In the genomic region with DNA sequence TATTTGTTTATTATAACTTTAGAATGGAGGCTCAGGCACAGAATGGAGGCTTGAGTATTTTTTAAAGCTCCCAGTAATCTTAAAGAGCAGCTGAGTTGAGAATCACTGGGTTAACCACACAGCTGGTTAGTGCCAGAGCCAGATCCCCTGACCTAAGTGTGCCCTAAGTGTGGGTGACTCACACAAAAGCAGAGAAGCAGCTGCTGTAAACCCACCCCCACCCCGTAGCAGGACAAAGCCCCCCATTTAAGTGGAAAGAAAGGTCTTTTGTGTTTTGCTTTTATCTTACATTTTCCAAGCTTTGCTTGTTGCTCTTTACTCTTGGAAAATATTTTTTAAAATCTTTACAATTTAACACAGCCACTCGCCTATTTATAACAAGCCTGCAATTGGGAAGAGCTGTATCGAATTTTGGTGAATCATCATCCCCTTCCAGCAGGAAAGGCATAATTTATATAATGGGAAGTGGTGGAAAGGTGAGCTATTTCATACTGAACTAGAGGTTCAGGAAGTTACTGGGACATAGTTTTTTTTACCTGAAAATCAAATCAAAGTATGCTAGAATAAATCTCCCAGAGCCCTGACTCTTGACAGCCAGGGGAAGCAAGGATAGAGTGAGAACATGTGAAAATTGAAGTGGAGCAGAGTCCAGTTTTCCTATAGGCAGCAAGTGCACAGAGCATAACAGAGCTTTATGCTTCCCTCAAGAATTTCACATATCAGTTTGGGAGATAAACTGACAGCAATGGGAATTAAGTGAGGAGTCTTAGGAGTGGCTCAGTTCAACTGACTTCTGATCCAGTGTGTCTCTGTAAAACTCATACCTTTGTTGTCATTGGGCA, we compare ENCODE assay signal across 11 cellular contexts.
DNase-seq lines count a peak whose midpoint lies in the region; ATAC-seq and TF ChIP-seq lines count a peak whose summit lies in the region.
"Had no signal": no experiment of that assay in that cellular context is flagged by ENCODE, and none has a peak within 500 bp of the region (broad histone marks: within the 10 kb centered on the region; RNA-seq: fewer than 3 reads in every experiment).

No MANE protein-coding gene starts in this region.

- H3K36me3 ChIP-seq in ACC112 (ENCODE audit: insufficient read depth, low read length) (no peaks in the 10 kb centered on the region), IMR-90 (ENCODE audit: control insufficient read depth, insufficient read depth, low read length) (no peaks in the 10 kb centered on the region), mesenchymal stem cell (ENCODE audit: control insufficient read depth in 1 of 2, insufficient read depth in 2 of 2, low read depth in 1 of 2, low read length in 2 of 2) (no peaks in the 10 kb centered on the region)
- no peaks in the 10 kb centered on the region for H3K36me3 ChIP-seq in naive thymus-derived CD4-positive, alpha-beta T cell (ENCODE audit: control insufficient read depth in 2 of 3, insufficient read depth in 3 of 3, low read length in 3 of 3)

- H3K14ac ChIP-seq in IMR-90 (replicated peaks; ENCODE audit: low read depth, low read length) (no peak overlapping the region), mesenchymal stem cell (ENCODE audit: low read length in 2 of 2) (no peak overlapping the region)

- no peak overlapping the region for H3K4me3 Mint-ChIP-seq in naive thymus-derived CD4-positive, alpha-beta T cell
- H3K4me3 Mint-ChIP-seq: B cell had no signal

- no peaks in the 10 kb centered on the region for H4K20me1 ChIP-seq in IMR-90 (ENCODE audit: insufficient read depth, low read length)

- no peak for TF ChIP-seq CTCF in IMR-90 (conservative IDR thresholded peaks at IDR 0.05; ENCODE audit: low read depth, low read length)

- no peak overlapping the region for H2BK120ac ChIP-seq in IMR-90 (ENCODE audit: low read depth, low read length)
- H2BK120ac ChIP-seq in mesenchymal stem cell (ENCODE audit: low read depth, low read length) = no peak overlapping the region

- H2AK9ac ChIP-seq in IMR-90 (replicated peaks; ENCODE audit: low read depth, low read length, poor library complexity) = no peak overlapping the region

- H3K27me3 Mint-ChIP-seq in naive thymus-derived CD4-positive, alpha-beta T cell = no peaks in the 10 kb centered on the region
- H3K27me3 Mint-ChIP-seq: B cell had no signal

- peak; percentile 77 for ATAC-seq in IMR-90 (ENCODE audit: low read depth)
- ATAC-seq in naive thymus-derived CD4-positive, alpha-beta T cell = no peak

- no peak overlapping the region for H2BK12ac ChIP-seq in mesenchymal stem cell (ENCODE audit: low read length in 2 of 2)

- H4K8ac ChIP-seq in IMR-90 (ENCODE audit: low read depth in 2 of 2, low read length in 2 of 2) (no peak overlapping the region), mesenchymal stem cell (ENCODE audit: low read length) (no peak overlapping the region)

- H3K36me3 Mint-ChIP-seq in naive thymus-derived CD4-positive, alpha-beta T cell = no peaks in the 10 kb centered on the region

- H4K91ac ChIP-seq in IMR-90 (ENCODE audit: insufficient read depth, low read depth, low read length) (no peak overlapping the region), mesenchymal stem cell (ENCODE audit: low read length) (no peak overlapping the region)

- in situ Hi-C loops in IMR-90 (cut with MboI; ENCODE audit: low sequenced_read_pairs) = no loop called here

- no peak overlapping the region for H4K5ac ChIP-seq in IMR-90 (ENCODE audit: low read depth, low read length)

- H3K9me1 ChIP-seq in IMR-90 (ENCODE audit: insufficient read depth, low read length) = no peaks in the 10 kb centered on the region

- intact Hi-C loops in IMR-90 (cut with micrococcal nuclease) = loop anchor here (5.0 kb wide), 1 partner anchor 106 kb away; no protein-coding TSS in a partner anchor
- intact Hi-C loops in naive thymus-derived CD4-positive, alpha-beta T cell (cut with micrococcal nuclease) = no loop called here

- no peak overlapping the region for H2BK15ac ChIP-seq in IMR-90 (ENCODE audit: low read depth, low read length)
- H2BK15ac ChIP-seq in mesenchymal stem cell (ENCODE audit: low read depth, poor library complexity, severe bottlenecking) = no peak overlapping the region

- no peak overlapping the region for H2AK5ac ChIP-seq in IMR-90 (ENCODE audit: low read depth, low read length)
- H2AK5ac ChIP-seq in mesenchymal stem cell (ENCODE audit: low read length, severe bottlenecking) = no peak overlapping the region

- H3K4ac ChIP-seq in IMR-90 (ENCODE audit: low read depth, low read length) (no peak overlapping the region), mesenchymal stem cell (ENCODE audit: low read depth in 1 of 2, low read length in 2 of 2) (peak overlapping the region in 1 of 2 experiments; percentile 2)

- BruUV-seq in IMR-90 (replicated peaks; lab: Mats Ljungman, UMichigan) = no TSS peak

- no peaks in the 10 kb centered on the region for H3K27me3 ChIP-seq in ACC112 (ENCODE audit: insufficient read depth, low read length)
- H3K27me3 ChIP-seq in IMR-90 (ENCODE audit: control insufficient read depth, insufficient read depth, low read length) = no peaks in the 10 kb centered on the region
- H3K27me3 ChIP-seq in mesenchymal stem cell (ENCODE audit: control insufficient read depth in 1 of 2, insufficient read depth in 1 of 2, low read length in 2 of 2) = no peaks in the 10 kb centered on the region
- no peaks in the 10 kb centered on the region for H3K27me3 ChIP-seq in naive thymus-derived CD4-positive, alpha-beta T cell (ENCODE audit: control insufficient read depth in 2 of 2, insufficient read depth in 2 of 2, low read length in 2 of 2)
- H3K27me3 ChIP-seq: uterus had no signal

- H3K79me1 ChIP-seq in IMR-90 (ENCODE audit: low read depth in 1 of 2, low read length in 2 of 2) (no peaks in the 10 kb centered on the region), mesenchymal stem cell (replicated peaks; ENCODE audit: low read length, poor library complexity, severe bottlenecking) (no peaks in the 10 kb centered on the region)

- H3K23ac ChIP-seq in IMR-90 (ENCODE audit: low read depth, low read length) (no peak overlapping the region), mesenchymal stem cell (ENCODE audit: low read length in 2 of 2) (no peak overlapping the region)

- H3K4me1 ChIP-seq in ACC112 (ENCODE audit: control insufficient read depth, insufficient read depth, low read length, unreplicated experiment) = peaks cover 24% of the 10 kb centered on the region
- peaks cover 4% of the 10 kb centered on the region; the same call in 1 of the 2 replicates for H3K4me1 ChIP-seq in IMR-90 (ENCODE audit: control insufficient read depth, insufficient read depth, low read length)
- H3K4me1 ChIP-seq in mesenchymal stem cell (ENCODE audit: control insufficient read depth, insufficient read depth, low read depth, low read length) = no peaks in the 10 kb centered on the region
- H3K4me1 ChIP-seq in naive thymus-derived CD4-positive, alpha-beta T cell (ENCODE audit: control insufficient read depth in 2 of 2, insufficient read depth in 2 of 2, low read length in 2 of 2) = no peaks in the 10 kb centered on the region
- H3K4me1 ChIP-seq: uterus had no signal

- H3K9me3 ChIP-seq in IMR-90 (ENCODE audit: control insufficient read depth, insufficient read depth, low read length) (no peaks in the 10 kb centered on the region), mesenchymal stem cell (ENCODE audit: control insufficient read depth, low read length) (no peaks in the 10 kb centered on the region)
- H3K9me3 ChIP-seq in naive thymus-derived CD4-positive, alpha-beta T cell (ENCODE audit: control insufficient read depth in 2 of 3, low read length in 3 of 3) = no peaks in the 10 kb centered on the region
- H3K9me3 ChIP-seq: uterus had no signal

- TF ChIP-seq POLR2A in IMR-90 (IDR thresholded peaks at IDR 0.05; ENCODE audit: low read depth, low read length) = no peak

- H3K27ac Mint-ChIP-seq in naive thymus-derived CD4-positive, alpha-beta T cell = no peak overlapping the region
- H3K27ac Mint-ChIP-seq: B cell had no signal

- H3K9me3 Mint-ChIP-seq in naive thymus-derived CD4-positive, alpha-beta T cell = peaks cover 0 to 5% (median 0%) of the 10 kb centered on the region in 11 donors

- H3K4me1 Mint-ChIP-seq in naive thymus-derived CD4-positive, alpha-beta T cell = no peaks in the 10 kb centered on the region
- H3K4me1 Mint-ChIP-seq: B cell had no signal

- H3K18ac ChIP-seq in IMR-90 (ENCODE audit: low read depth, low read length) = no peak overlapping the region
- H3K18ac ChIP-seq in mesenchymal stem cell (ENCODE audit: low read depth in 1 of 2, low read length in 2 of 2) = peak overlapping the region in 1 of 2 experiments; percentile 2

- dilution Hi-C loops in IMR-90 (cut with HindIII; ENCODE audit: low sequenced_read_pairs, unreplicated experiment) = no loop called here

- no peak for TF ChIP-seq RAD21 in IMR-90 (IDR thresholded peaks at IDR 0.05; ENCODE audit: low read length)

- no peaks in the 10 kb centered on the region for H3K79me2 ChIP-seq in ACC112 (ENCODE audit: control insufficient read depth, insufficient read depth, low read length, unreplicated experiment)

- no peak overlapping the region for H2BK5ac ChIP-seq in IMR-90 (ENCODE audit: low read depth, low read length, poor library complexity, severe bottlenecking)
- H2BK5ac ChIP-seq in mesenchymal stem cell (ENCODE audit: low read depth, low read length, poor library complexity, severe bottlenecking) = no peak overlapping the region

- WGBS in IMR-90 (ENCODE audit: extremely low coverage in 2 of 2, insufficient read length in 1 of 2), 2 experiments = no CpG with 5 or more reads among the region's 3 CpGs
- WGBS in mesenchymal stem cell = no CpG with 5 or more reads among the region's 3 CpGs

- H3K27ac ChIP-seq in ACC112 (ENCODE audit: low read depth, low read length) (peak overlapping the region; percentile 32; the same call in 1 of the 2 replicates), IMR-90 (ENCODE audit: insufficient read depth, low read length) (peak overlapping the region; percentile 28; the same call in 1 of the 2 replicates), caudate nucleus (ENCODE audit: low read depth, low read length) (peak overlapping the region; percentile 87), mesenchymal stem cell (ENCODE audit: low read length, poor library complexity, severe bottlenecking) (peak overlapping the region; percentile 71)
- no peak overlapping the region for H3K27ac ChIP-seq in naive thymus-derived CD4-positive, alpha-beta T cell (ENCODE audit: low read depth, low read length)
- H3K27ac ChIP-seq: uterus had no signal

- peak overlapping the region; percentile 24 for H3K4me3 ChIP-seq in ACC112 (ENCODE audit: low read depth, low read length)
- no peak overlapping the region for H3K4me3 ChIP-seq in IMR-90 (ENCODE audit: insufficient read depth, low read depth, low read length)
- no peak overlapping the region for H3K4me3 ChIP-seq in mesenchymal stem cell (ENCODE audit: insufficient read depth in 1 of 2, low read depth in 1 of 2, low read length in 2 of 2)
- no peak overlapping the region for H3K4me3 ChIP-seq in naive thymus-derived CD4-positive, alpha-beta T cell (ENCODE audit: low read length)
- H3K4me3 ChIP-seq: uterus had no signal

- DNase-seq in IMR-90 (peak; percentile 84), caudate nucleus (lab: John Stamatoyannopoulos, UW) (peak in 48 of 61 donors; percentile 2 to 76 (median 24)), mesenchymal stem cell (peak; percentile 81), NCI-H128 (lab: John Stamatoyannopoulos, UW; ENCODE audit: unreplicated experiment) (no peak), NCI-H1105 (lab: John Stamatoyannopoulos, UW) (no peak), DMS114 treated with DMSO at 0.1 percent for 48 hours (lab: John Stamatoyannopoulos, UW; ENCODE audit: unreplicated experiment) (no peak)
- no peak for DNase-seq in naive thymus-derived CD4-positive, alpha-beta T cell
- DNase-seq: activated T-cell treated with anti-CD3 and anti-CD28 coated beads for 4 hours, uterus had no signal

- H2AFZ ChIP-seq in ACC112 (ENCODE audit: low read length, unreplicated experiment) (peak overlapping the region; percentile 30), IMR-90 (replicated peaks; ENCODE audit: low read length, poor library complexity) (peak overlapping the region; percentile 76), mesenchymal stem cell (ENCODE audit: low read depth, low read length) (no peak overlapping the region)

- H2BK20ac ChIP-seq in IMR-90 (ENCODE audit: low read depth, low read length) = no peak overlapping the region

- H3K9ac ChIP-seq in IMR-90 (ENCODE audit: low read depth, low read length) (no peak overlapping the region; the same call in 1 of the 2 replicates), mesenchymal stem cell (ENCODE audit: low read length) (peak overlapping the region; percentile 28)

- no peak overlapping the region; the same call in 1 of the 2 replicates for H3K4me2 ChIP-seq in IMR-90 (ENCODE audit: low read depth, low read length)
- no peak overlapping the region for H3K4me2 ChIP-seq in mesenchymal stem cell (ENCODE audit: low read length, poor library complexity, severe bottlenecking)

- POLR2A ChIA-PET in IMR-90 (lab: Charles Lee; ENCODE audit: unreplicated experiment) = no interaction called here
- POLR2A ChIA-PET in naive thymus-derived CD4-positive, alpha-beta T cell (lab: Charles Lee) = no interaction called here

- H3K56ac ChIP-seq in IMR-90 (ENCODE audit: extremely low read depth, insufficient read depth, low read length) = no peak overlapping the region

- CTCF ChIA-PET in IMR-90 (lab: Yijun Ruan, JAX) = interaction anchor here (0.5 to 1.7 kb wide), 4 partner anchors 11 to 187 kb away, joined by 3 to 6 read pairs (median 4); no protein-coding TSS in a partner anchor
- CTCF ChIA-PET in naive thymus-derived CD4-positive, alpha-beta T cell (lab: Charles Lee) = no interaction called here

Comparison
In these comparisons a context has a peak if more than half of its experiments do, and no peak if none do; other contexts are left out.
1. DNase-seq: peak in IMR-90 (single experiment), caudate nucleus (48 of 61) and mesenchymal stem cell (single experiment); none in naive thymus-derived CD4-positive, alpha-beta T cell (0 of 9), NCI-H128 (single experiment), NCI-H1105 (single experiment) and DMS114 treated with DMSO at 0.1 percent for 48 hours (single experiment).